In genomic region chr9:122946486-122947003, GRCh38 we compare ENCODE assay signal across 14 cellular contexts.
"Had no signal": no experiment of that assay in that cellular context is flagged by ENCODE, and none has a peak within 500 bp of the region (broad histone marks: within the 10 kb centered on the region; RNA-seq: fewer than 3 reads in every experiment).

No MANE protein-coding gene starts in this region.

- H3K27ac ChIP-seq: adrenal gland had no signal

- ATAC-seq: left lobe of liver; stimulated activated naive CD8-positive, alpha-beta T cell treated with anti-CD3 and anti-CD28 coated beads, Interleukin-15, Interleukin-2, amounts not matched to agents 100 U/mL and 50 U/mL, for 24 hours; WTC11 had no signal

- DNase-seq: activated CD4-positive, alpha-beta T cell treated with anti-CD3 and anti-CD28 coated beads for 48 hours; activated naive CD4-positive, alpha-beta T cell treated with anti-CD3 and anti-CD28 coated beads, Interleukin-2, amount 10 ng/mL, durations not matched to agents 7 days and 5 days; adrenal gland; colonic mucosa; effector memory CD4-positive, alpha-beta T cell; esophagus squamous epithelium; foreskin fibroblast; head of caudate nucleus; islet precursor cell; nephron progenitor cell; stimulated activated CD4-positive, alpha-beta T cell treated with anti-CD3 and anti-CD28 coated beads, Interleukin-2, amount 100 ng/mL, for 48 hours; stimulated activated naive CD8-positive, alpha-beta T cell treated with anti-CD3 and anti-CD28 coated beads, Interleukin-15, Interleukin-2, amounts not matched to agents 100 U/mL and 50 U/mL, for 24 hours had no signal

- H3K27me3 ChIP-seq: adrenal gland, colonic mucosa, esophagus squamous epithelium had no signal

- H3K36me3 ChIP-seq: adrenal gland, colonic mucosa had no signal

- H3K4me3 ChIP-seq: adrenal gland, colonic mucosa, esophagus squamous epithelium had no signal

- H3K9me3 ChIP-seq: adrenal gland, colonic mucosa, esophagus squamous epithelium had no signal
